ENCODE assay signal across 36 cellular contexts in genomic region chr2:231065966-231066365, GRCh38. TPM values are rescaled to one million over a fixed set of nuclear protein-coding genes. Genes with fewer than 3 reads are reported as not detected.
"Had no signal": no experiment of that assay in that cellular context is flagged by ENCODE, and none has a peak within 500 bp of the region (broad histone marks: within the 10 kb centered on the region; RNA-seq: fewer than 3 reads in every experiment).

No MANE protein-coding gene starts in this region.

- H3K27me3 ChIP-seq: adrenal gland, body of pancreas, brain microvascular endothelial cell, breast epithelium had no signal

- H3K4me3 ChIP-seq: adrenal gland, body of pancreas, breast epithelium had no signal

- H3K27ac Mint-ChIP-seq: activated CD4-positive, alpha-beta memory T cell treated with anti-CD3 and anti-CD28 coated beads, Interleukin-2, amount 10 ng/mL, durations not matched to agents 7 days and 5 days; activated CD4-positive, alpha-beta T cell treated with anti-CD3 and anti-CD28 coated beads for 36 hours; activated CD4-positive, alpha-beta T cell treated with anti-CD3 and anti-CD28 coated beads, Interleukin-2, amount 10 ng/mL, durations not matched to agents 7 days and 5 days; activated CD8-positive, alpha-beta memory T cell treated with anti-CD3 and anti-CD28 coated beads, Interleukin-2, amount 10 ng/mL, durations not matched to agents 7 days and 5 days; activated CD8-positive, alpha-beta T cell treated with anti-CD3 and anti-CD28 coated beads, Interleukin-2, amount 10 ng/mL, durations not matched to agents 7 days and 5 days; activated naive CD4-positive, alpha-beta T cell treated with anti-CD3 and anti-CD28 coated beads, Interleukin-2, amount 10 ng/mL, durations not matched to agents 7 days and 5 days; activated naive CD4-positive, alpha-beta T cell treated with anti-CD3 and anti-CD28 coated beads, Interleukin-2, amount 50 U/mL, for 72 hours; activated naive CD8-positive, alpha-beta T cell treated with anti-CD3 and anti-CD28 coated beads for 36 hours; activated T-cell treated with anti-CD3 and anti-CD28 coated beads, Interleukin-2, amount 50 U/mL, for 24 hours; activated T-helper 2 cell treated with anti-CD3 and anti-CD28 coated beads, Interferon-gamma antibody, Interleukin-2, Interleukin-4, amounts not matched to agents 10 μg/mL and 5 μg/mL and 100 μg/mL, durations not matched to agents 14 hours and 24 hours and 36 hours; T-helper 1 cell treated with Interleukin-12 subunit alpha and Interleukin-12 subunit beta and Interleukin-4 antibody, amounts not matched to agents 30 μg/mL and 1 μg/mL, for 36 hours; T-helper 2 cell treated with Interferon-gamma antibody and Interleukin-4, amounts not matched to agents 5 μg/mL and 100 μg/mL, for 36 hours had no signal

- H3K9me3 ChIP-seq: adrenal gland, body of pancreas, breast epithelium had no signal

- H3K4me1 Mint-ChIP-seq: activated naive CD4-positive, alpha-beta T cell treated with anti-CD3 and anti-CD28 coated beads, Interleukin-2, amount 10 ng/mL, durations not matched to agents 7 days and 5 days had no signal

- H3K4me1 ChIP-seq: body of pancreas, breast epithelium had no signal

- H3K27me3 Mint-ChIP-seq: activated CD4-positive, alpha-beta memory T cell treated with anti-CD3 and anti-CD28 coated beads, Interleukin-2, amount 10 ng/mL, durations not matched to agents 7 days and 5 days; activated CD4-positive, alpha-beta T cell treated with anti-CD3 and anti-CD28 coated beads for 36 hours; activated CD4-positive, alpha-beta T cell treated with anti-CD3 and anti-CD28 coated beads, Interleukin-2, amount 10 ng/mL, durations not matched to agents 7 days and 5 days; activated CD8-positive, alpha-beta memory T cell treated with anti-CD3 and anti-CD28 coated beads, Interleukin-2, amount 10 ng/mL, durations not matched to agents 7 days and 5 days; activated naive CD4-positive, alpha-beta T cell treated with anti-CD3 and anti-CD28 coated beads, Interleukin-2, amount 10 ng/mL, durations not matched to agents 7 days and 5 days; activated naive CD8-positive, alpha-beta T cell treated with anti-CD3 and anti-CD28 coated beads for 36 hours; activated T-cell treated with anti-CD3 and anti-CD28 coated beads, Interleukin-2, amount 50 U/mL, for 24 hours had no signal

- DNase-seq: activated CD4-positive, alpha-beta memory T cell treated with anti-CD3 and anti-CD28 coated beads, Interleukin-2, amount 10 ng/mL, durations not matched to agents 7 days and 5 days; activated CD4-positive, alpha-beta T cell treated with anti-CD3 and anti-CD28 coated beads for 1 hour; activated CD4-positive, alpha-beta T cell treated with anti-CD3 and anti-CD28 coated beads for 36 hours; activated CD4-positive, alpha-beta T cell treated with anti-CD3 and anti-CD28 coated beads for 48 hours; activated CD4-positive, alpha-beta T cell treated with anti-CD3 and anti-CD28 coated beads, Interleukin-2, amount 10 ng/mL, durations not matched to agents 7 days and 5 days; activated CD4-positive, alpha-beta T cell treated with anti-CD3 and anti-CD28 coated beads, Interleukin-2, amount 50 U/mL, for 48 hours; activated CD4-positive, CD25-positive, alpha-beta regulatory T cell; activated CD8-positive, alpha-beta memory T cell treated with anti-CD3 and anti-CD28 coated beads for 24 hours; activated CD8-positive, alpha-beta memory T cell treated with anti-CD3 and anti-CD28 coated beads, Interleukin-2, amount 10 ng/mL, durations not matched to agents 7 days and 5 days; activated CD8-positive, alpha-beta memory T cell treated with anti-CD3 and anti-CD28 coated beads, Interleukin-2, amount 50 U/mL, for 48 hours; activated CD8-positive, alpha-beta T cell treated with anti-CD3 and anti-CD28 coated beads, Interleukin-2, amount 10 ng/mL, durations not matched to agents 7 days and 5 days; activated effector memory CD4-positive, alpha-beta T cell treated with Interleukin-2 at 50 U/mL for 16 hours; activated gamma-delta T cell; activated naive CD4-positive, alpha-beta T cell treated with anti-CD3 and anti-CD28 coated beads, Interleukin-2, amount 10 ng/mL, durations not matched to agents 7 days and 5 days; activated naive CD4-positive, alpha-beta T cell treated with Interleukin-2 at 50 U/mL for 16 hours; activated naive CD8-positive, alpha-beta T cell treated with anti-CD3 and anti-CD28 coated beads for 36 hours; activated T-cell treated with anti-CD3 and anti-CD28 coated beads, Interleukin-2, amount 50 U/mL, for 24 hours; activated T-cell treated with anti-CD3 and anti-CD28 coated beads, Interleukin-2, amount 50 U/mL, for 48 hours; adrenal gland; amniotic stem cell; aorta; body of pancreas; brain microvascular endothelial cell; central memory CD4-positive, alpha-beta T cell; T-helper 1 cell; T-helper 2 cell; T-helper 9 cell had no signal

- H3K9me3 Mint-ChIP-seq: activated CD4-positive, alpha-beta memory T cell treated with anti-CD3 and anti-CD28 coated beads, Interleukin-2, amount 10 ng/mL, durations not matched to agents 7 days and 5 days; activated CD4-positive, alpha-beta T cell treated with anti-CD3 and anti-CD28 coated beads, Interleukin-2, amount 10 ng/mL, durations not matched to agents 7 days and 5 days; activated naive CD4-positive, alpha-beta T cell treated with anti-CD3 and anti-CD28 coated beads, Interleukin-2, amount 10 ng/mL, durations not matched to agents 7 days and 5 days; activated naive CD4-positive, alpha-beta T cell treated with anti-CD3 and anti-CD28 coated beads, Interleukin-2, amount 50 U/mL, for 72 hours; activated naive CD8-positive, alpha-beta T cell treated with anti-CD3 and anti-CD28 coated beads for 36 hours; activated T-cell treated with anti-CD3 and anti-CD28 coated beads, Interleukin-2, amount 50 U/mL, for 24 hours; activated T-helper 2 cell treated with anti-CD3 and anti-CD28 coated beads, Interferon-gamma antibody, Interleukin-2, Interleukin-4, amounts not matched to agents 10 μg/mL and 5 μg/mL and 100 μg/mL, durations not matched to agents 14 hours and 24 hours and 36 hours; T-helper 1 cell treated with Interleukin-12 subunit alpha and Interleukin-12 subunit beta and Interleukin-4 antibody, amounts not matched to agents 30 μg/mL and 1 μg/mL, for 36 hours; T-helper 2 cell treated with Interferon-gamma antibody and Interleukin-4, amounts not matched to agents 5 μg/mL and 100 μg/mL, for 36 hours had no signal

- H3K27ac ChIP-seq: adrenal gland, body of pancreas, brain microvascular endothelial cell, breast epithelium, VCaP had no signal

- FAIRE-seq: astrocyte, TTC549 had no signal

- H3K4me3 Mint-ChIP-seq: activated CD4-positive, alpha-beta memory T cell treated with anti-CD3 and anti-CD28 coated beads, Interleukin-2, amount 10 ng/mL, durations not matched to agents 7 days and 5 days; activated CD4-positive, alpha-beta T cell treated with anti-CD3 and anti-CD28 coated beads for 36 hours; activated CD4-positive, alpha-beta T cell treated with anti-CD3 and anti-CD28 coated beads, Interleukin-2, amount 10 ng/mL, durations not matched to agents 7 days and 5 days; activated CD8-positive, alpha-beta memory T cell treated with anti-CD3 and anti-CD28 coated beads, Interleukin-2, amount 10 ng/mL, durations not matched to agents 7 days and 5 days; activated CD8-positive, alpha-beta T cell treated with anti-CD3 and anti-CD28 coated beads, Interleukin-2, amount 10 ng/mL, durations not matched to agents 7 days and 5 days; activated naive CD4-positive, alpha-beta T cell treated with anti-CD3 and anti-CD28 coated beads, Interleukin-2, amount 10 ng/mL, durations not matched to agents 7 days and 5 days; activated naive CD8-positive, alpha-beta T cell treated with anti-CD3 and anti-CD28 coated beads for 36 hours; activated T-cell treated with anti-CD3 and anti-CD28 coated beads, Interleukin-2, amount 50 U/mL, for 24 hours; T-helper 1 cell treated with Interleukin-12 subunit alpha and Interleukin-12 subunit beta and Interleukin-4 antibody, amounts not matched to agents 30 μg/mL and 1 μg/mL, for 36 hours; T-helper 2 cell treated with Interferon-gamma antibody and Interleukin-4, amounts not matched to agents 5 μg/mL and 100 μg/mL, for 36 hours had no signal

- H3K36me3 ChIP-seq: breast epithelium had no signal

- ATAC-seq: activated CD4-positive, alpha-beta T cell treated with anti-CD3 and anti-CD28 coated beads for 36 hours; activated CD4-positive, CD25-positive, alpha-beta regulatory T cell treated with anti-CD3 and anti-CD28 coated beads, Interleukin-2, amount 50 U/mL, for 24 hours; activated CD8-positive, alpha-beta memory T cell treated with anti-CD3 and anti-CD28 coated beads, Interleukin-2, amount 10 ng/mL, durations not matched to agents 7 days and 5 days; activated CD8-positive, alpha-beta T cell treated with anti-CD3 and anti-CD28 coated beads, Interleukin-2, amount 10 ng/mL, durations not matched to agents 7 days and 5 days; activated naive CD4-positive, alpha-beta T cell treated with anti-CD3 and anti-CD28 coated beads, Interleukin-2, amount 50 U/mL, for 72 hours; body of pancreas had no signal

RNA-seq across cellular contexts. Expression of gene HTR2B, which starts 58.9 kb away (rescaled TPM):
- total RNA-seq: activated CD8-positive, alpha-beta memory T cell treated with anti-CD3 and anti-CD28 coated beads, Interleukin-2, amount 10 ng/mL, durations not matched to agents 7 days and 5 days; activated CD8-positive, alpha-beta T cell treated with anti-CD3 and anti-CD28 coated beads, Interleukin-2, amount 10 ng/mL, durations not matched to agents 7 days and 5 days; activated naive CD4-positive, alpha-beta T cell treated with anti-CD3 and anti-CD28 coated beads, Interleukin-2, amount 50 U/mL, for 72 hours; activated naive CD8-positive, alpha-beta T cell treated with anti-CD3 and anti-CD28 coated beads for 36 hours; activated T-helper 2 cell treated with anti-CD3 and anti-CD28 coated beads, Interferon-gamma antibody, Interleukin-2, Interleukin-4, amounts not matched to agents 10 μg/mL and 5 μg/mL and 100 μg/mL, durations not matched to agents 14 hours and 24 hours and 36 hours; body of pancreas had no signal
